19 cellular contexts compared by ENCODE assay signal in the genomic region with DNA sequence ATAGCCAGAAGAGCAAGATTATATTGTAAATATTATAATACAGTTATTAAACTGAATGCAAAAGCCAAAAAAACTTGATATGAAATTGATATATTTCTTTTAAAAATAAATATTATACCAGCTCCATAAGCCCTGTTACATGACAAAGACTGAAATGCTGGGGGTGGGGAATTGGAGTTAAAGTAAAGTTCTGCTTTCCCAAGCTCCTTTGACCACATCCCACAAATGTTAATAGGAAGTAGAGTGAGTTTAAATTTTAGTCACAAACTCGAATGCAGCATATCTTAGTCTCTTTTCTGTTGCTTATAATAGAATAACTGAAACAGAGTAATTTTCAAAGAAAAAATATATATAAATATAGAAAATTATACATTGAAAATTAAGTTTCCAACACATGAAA. TPM values are rescaled to one million over a fixed set of nuclear protein-coding genes. Genes with fewer than 3 reads are reported as not detected.
DNase-seq lines count a peak whose midpoint lies in the region; ATAC-seq, FAIRE-seq and TF ChIP-seq lines count a peak whose summit lies in the region.
"Had no signal": no experiment of that assay in that cellular context is flagged by ENCODE, and none has a peak within 500 bp of the region (broad histone marks: within the 10 kb centered on the region; RNA-seq: fewer than 3 reads in every experiment).

No MANE protein-coding gene starts in this region.

- peak; percentile 24 for FAIRE-seq in GM18507 (lab: Jason Lieb, UNC)
- FAIRE-seq: HTR-8/SVneo had no signal

- no peak overlapping the region for H3K4me3 ChIP-seq in upper lobe of right lung
- H3K4me3 ChIP-seq: HAP-1, MG63 had no signal

- intact Hi-C loops in upper lobe of right lung (cut with DNase I), result no loop called here

- H3K36me3 ChIP-seq in upper lobe of right lung, result no peaks in the 10 kb centered on the region
- H3K36me3 ChIP-seq: HAP-1, MG63 had no signal

- ATAC-seq in upper lobe of right lung (peak; percentile 40), HG02973 (IDR thresholded peaks at IDR 0.05; ENCODE audit: unreplicated experiment) (no peak), GM19328 (IDR thresholded peaks at IDR 0.05; ENCODE audit: unreplicated experiment) (no peak)
- ATAC-seq: SK-N-SH treated with all-trans-retinoic acid at 6 μM for 48 hours had no signal

- H3K9me3 ChIP-seq in upper lobe of right lung, result no peaks in the 10 kb centered on the region
- H3K9me3 ChIP-seq: HAP-1, MG63 had no signal

- DNase-seq in GM18507 (ENCODE audit: extremely low spot score, insufficient read length, low read depth) (no peak), NOMO-1 (lab: John Stamatoyannopoulos, UW; ENCODE audit: unreplicated experiment in 2 of 2) (peak; percentile 57), SKM-1 (lab: John Stamatoyannopoulos, UW; ENCODE audit: unreplicated experiment) (peak; percentile 35), upper lobe of right lung (no peak), cortex of kidney (lab: John Stamatoyannopoulos, UW) (no peak)
- DNase-seq: DMS79 treated with DMSO at 0.1 percent for 48 hours, IMR-90, Karpas-422, MG63, NCI-H1694 treated with DMSO at 0.1 percent for 48 hours, NCI-H2107, NCI-H510A, NCI-H774, Right ventricle myocardium superior had no signal

- TF ChIP-seq CTCF in upper lobe of right lung (IDR thresholded peaks at IDR 0.05), result no peak

- no peaks in the 10 kb centered on the region for H3K27me3 ChIP-seq in upper lobe of right lung
- H3K27me3 ChIP-seq: MG63 had no signal

- H3K4me1 ChIP-seq in upper lobe of right lung, result no peaks in the 10 kb centered on the region
- H3K4me1 ChIP-seq: HAP-1 had no signal

- H3K27ac ChIP-seq in upper lobe of right lung, result no peak overlapping the region

RNA-seq across cellular contexts. Expression of a gene that starts 46.9 kb away (rescaled TPM):
- total RNA-seq in upper lobe of right lung, result 48.8 TPM

Comparison
In these comparisons a context has a peak if more than half of its experiments do, and no peak if none do; other contexts are left out.
1. DNase-seq: peak in NOMO-1 (2 of 2) and SKM-1 (single experiment); none in GM18507 (single experiment), upper lobe of right lung (single experiment) and cortex of kidney (single experiment).